Comparison of ENCODE assay signal across 22 cellular contexts in genomic region chr22:49590851-49591445, GRCh38.
"Had no signal": no experiment of that assay in that cellular context is flagged by ENCODE, and none has a peak within 500 bp of the region (broad histone marks: within the 10 kb centered on the region; RNA-seq: fewer than 3 reads in every experiment).

No MANE protein-coding gene starts in this region.

- H3K4me1 Mint-ChIP-seq: activated CD4-positive, alpha-beta T cell treated with anti-CD3 and anti-CD28 coated beads, Interleukin-2, amount 10 ng/mL, durations not matched to agents 24 days and 14 days; activated naive CD4-positive, alpha-beta T cell treated with anti-CD3 and anti-CD28 coated beads, Interleukin-2, amount 50 U/mL, for 24 hours; activated T-helper 17 cell treated with anti-CD3 and anti-CD28 coated beads, Interleukin-2, amount 50 U/mL, for 72 hours had no signal

- H3K9me3 ChIP-seq: Peyer's patch had no signal

- H3K27me3 ChIP-seq: Peyer's patch had no signal

- H3K27ac Mint-ChIP-seq: activated CD4-positive, alpha-beta T cell treated with anti-CD3 and anti-CD28 coated beads, Interleukin-2, amount 10 ng/mL, durations not matched to agents 24 days and 14 days; activated naive CD4-positive, alpha-beta T cell treated with anti-CD3 and anti-CD28 coated beads, Interleukin-2, amount 50 U/mL, for 24 hours; activated T-helper 17 cell treated with anti-CD3 and anti-CD28 coated beads, Interleukin-2, amount 50 U/mL, for 72 hours; IgD-negative memory B cell; T-helper 17 cell; WTC11 had no signal

- H3K9ac ChIP-seq: KMS-11 had no signal

- H3K4me3 ChIP-seq: breast epithelium, Peyer's patch had no signal

- H3K4me1 ChIP-seq: breast epithelium, Peyer's patch had no signal

- H3K4me2 ChIP-seq: KMS-11 had no signal

- H3K9me3 Mint-ChIP-seq: activated CD4-positive, alpha-beta T cell treated with anti-CD3 and anti-CD28 coated beads, Interleukin-2, amount 10 ng/mL, durations not matched to agents 24 days and 14 days; activated naive CD4-positive, alpha-beta T cell treated with anti-CD3 and anti-CD28 coated beads, Interleukin-2, amount 50 U/mL, for 24 hours; activated T-helper 17 cell treated with anti-CD3 and anti-CD28 coated beads, Interleukin-2, amount 50 U/mL, for 72 hours; IgD-negative memory B cell had no signal

- H3K27me3 Mint-ChIP-seq: activated CD4-positive, alpha-beta T cell treated with anti-CD3 and anti-CD28 coated beads, Interleukin-2, amount 10 ng/mL, durations not matched to agents 24 days and 14 days; activated naive CD4-positive, alpha-beta T cell treated with anti-CD3 and anti-CD28 coated beads, Interleukin-2, amount 50 U/mL, for 24 hours; activated T-helper 17 cell treated with anti-CD3 and anti-CD28 coated beads, Interleukin-2, amount 50 U/mL, for 72 hours; IgD-negative memory B cell; T-helper 17 cell had no signal

- H3K36me3 ChIP-seq: breast epithelium, Peyer's patch had no signal

- H3K27ac ChIP-seq: breast epithelium, KMS-11, Peyer's patch had no signal

- H3K4me3 Mint-ChIP-seq: activated CD4-positive, alpha-beta T cell treated with anti-CD3 and anti-CD28 coated beads, Interleukin-2, amount 10 ng/mL, durations not matched to agents 24 days and 14 days; activated naive CD4-positive, alpha-beta T cell treated with anti-CD3 and anti-CD28 coated beads, Interleukin-2, amount 50 U/mL, for 24 hours; activated T-helper 17 cell treated with anti-CD3 and anti-CD28 coated beads, Interleukin-2, amount 50 U/mL, for 72 hours; IgD-negative memory B cell; T-helper 17 cell; WTC11 had no signal

- H3K36me3 Mint-ChIP-seq: WTC11 had no signal

- DNase-seq: activated CD4-positive, alpha-beta T cell treated with anti-CD3 and anti-CD28 coated beads for 1 hour; activated CD4-positive, alpha-beta T cell treated with anti-CD3 and anti-CD28 coated beads, Interleukin-2, amount 10 ng/mL, durations not matched to agents 24 days and 14 days; activated CD4-positive, alpha-beta T cell treated with anti-CD3 and anti-CD28 coated beads, Interleukin-2, amount 50 U/mL, for 48 hours; activated gamma-delta T cell treated with Interleukin-2 at 50 U/mL for 16 hours; activated T-cell treated with anti-CD3 and anti-CD28 coated beads, Interleukin-2, amount 50 U/mL, for 48 hours; central memory CD4-positive, alpha-beta T cell; MV-4-11; NCI-H1092 treated with DMSO at 0.1 percent for 48 hours; NCI-H1417 treated with DMSO at 0.1 percent for 48 hours; NCI-H1694; NCI-H2029; NCI-H510A treated with DMSO at 0.1 percent for 48 hours; SIG-M5; T-helper 17 cell; T-helper 9 cell had no signal

- ATAC-seq: activated T-helper 17 cell treated with anti-CD3 and anti-CD28 coated beads, Interleukin-2, amount 50 U/mL, for 72 hours; T-helper 17 cell; WTC11 had no signal
